ENCODE assay signal across 20 cellular contexts in the genomic region with DNA sequence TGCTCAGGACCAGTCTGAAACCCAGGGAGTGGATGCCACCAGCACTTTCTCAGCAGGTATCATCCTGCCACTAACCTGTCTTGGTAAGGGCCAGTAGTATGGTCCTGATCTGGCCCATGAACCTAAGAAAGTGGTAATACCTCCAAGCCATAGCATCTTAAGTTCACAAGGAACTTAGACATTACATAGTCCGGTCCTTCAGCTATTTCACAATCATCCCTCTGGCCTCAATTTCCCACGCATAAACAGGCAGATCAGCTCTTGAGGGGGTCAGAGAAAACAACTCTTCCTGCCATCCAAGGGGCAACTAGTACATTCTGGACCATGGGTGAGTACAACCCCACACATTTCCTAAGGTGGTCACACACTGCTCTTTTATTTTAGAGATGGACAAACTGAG.
DNase-seq lines count a peak whose midpoint lies in the region; ATAC-seq, FAIRE-seq and TF ChIP-seq lines count a peak whose summit lies in the region.
"Had no signal": no experiment of that assay in that cellular context is flagged by ENCODE, and none has a peak within 500 bp of the region (broad histone marks: within the 10 kb centered on the region; RNA-seq: fewer than 3 reads in every experiment).

No MANE protein-coding gene starts in this region.

- no peak overlapping the region for H3K18ac ChIP-seq in trophoblast cell (ENCODE audit: low read length)

- H2BK12ac ChIP-seq in trophoblast cell (ENCODE audit: low read length) = no peak overlapping the region

- H4K8ac ChIP-seq in trophoblast cell (ENCODE audit: low read depth, low read length) = no peak overlapping the region

- TF ChIP-seq EP300 in HepG2 (IDR thresholded peaks at IDR 0.05; ENCODE audit: low read depth in 2 of 2, low read length in 2 of 2) = no peak
- no peak for TF ChIP-seq EP300 in HepG2 (CRISPR knock-in tag; IDR thresholded peaks at IDR 0.05; ENCODE audit: borderline replicate concordance)

- no peaks in the 10 kb centered on the region for H3K27me3 ChIP-seq in HepG2 (ENCODE audit: control insufficient read depth in 1 of 2, insufficient read depth in 2 of 2, low read length in 2 of 2)
- H3K27me3 ChIP-seq in right lobe of liver = no peaks in the 10 kb centered on the region
- H3K27me3 ChIP-seq in trophoblast cell (ENCODE audit: insufficient read depth, low read length) = no peaks in the 10 kb centered on the region

- TF ChIP-seq RAD21 in HepG2 (CRISPR knock-in tag; IDR thresholded peaks at IDR 0.05) = no peak

- no peak overlapping the region for H2AK5ac ChIP-seq in trophoblast cell (ENCODE audit: low read length)

- TF ChIP-seq CTCF in HepG2 (CRISPR knock-in tag; IDR thresholded peaks at IDR 0.05) = no peak
- no peak for TF ChIP-seq CTCF in right lobe of liver (IDR thresholded peaks at IDR 0.05)

- 95% methylated on average over 2 of the region's 2 CpGs for whole genome bisulfite sequencing in HepG2 (ENCODE audit: low lambda C conversion rate)
- whole genome bisulfite sequencing in right lobe of liver (ENCODE audit: insufficient coverage, low coverage, low lambda C conversion rate, missing lambda C conversion rate) = 81% methylated on average over 2 of the region's 2 CpGs
- WGBS in trophoblast cell (ENCODE audit: extremely low coverage, insufficient coverage, insufficient read length) = no CpG with 5 or more reads among the region's 2 CpGs

- H3K79me2 ChIP-seq in HepG2 (ENCODE audit: insufficient read depth, low read length) (no peaks in the 10 kb centered on the region), trophoblast cell (ENCODE audit: control insufficient read depth, insufficient read depth, low read length, poor library complexity) (no peaks in the 10 kb centered on the region)

- POLR2A ChIA-PET in HepG2 (lab: Yijun Ruan, JAX) = no interaction called here

- no peaks in the 10 kb centered on the region for H3K4me1 ChIP-seq in HepG2 (ENCODE audit: insufficient read depth, low read length)
- no peaks in the 10 kb centered on the region for H3K4me1 ChIP-seq in right lobe of liver
- no peaks in the 10 kb centered on the region for H3K4me1 ChIP-seq in trophoblast cell (ENCODE audit: control insufficient read depth in 1 of 2, insufficient read depth in 2 of 2, low read length in 2 of 2)
- H3K4me1 ChIP-seq: A549, Caco-2 had no signal

- in situ Hi-C loops in HepG2 (cut with HindIII; ENCODE audit: extremely low pct_ligation_motif_present, low pct_unique_long_range_greater_than_20kb) = no loop called here

- H4K12ac ChIP-seq in trophoblast cell (ENCODE audit: low read depth, low read length) = no peak overlapping the region

- H3K9me3 ChIP-seq in HepG2 (ENCODE audit: low read length) = no peaks in the 10 kb centered on the region
- H3K9me3 ChIP-seq in right lobe of liver = no peaks in the 10 kb centered on the region
- no peaks in the 10 kb centered on the region for H3K9me3 ChIP-seq in trophoblast cell (ENCODE audit: insufficient read depth, low read depth, low read length)
- H3K9me3 ChIP-seq: A549, Caco-2 had no signal

- no peak for TF ChIP-seq POLR2A in HepG2 (IDR thresholded peaks at IDR 0.05; ENCODE audit: insufficient read depth in 1 of 2, low read depth in 2 of 2, low read length in 2 of 2)
- TF ChIP-seq POLR2A in right lobe of liver (IDR thresholded peaks at IDR 0.05) = no peak

- H3K4me2 ChIP-seq in HepG2 (ENCODE audit: low read depth, low read length) = no peak overlapping the region
- no peak overlapping the region for H3K4me2 ChIP-seq in trophoblast cell (ENCODE audit: low read length)
- H3K4me2 ChIP-seq: A549 had no signal

- CTCF ChIA-PET in HepG2 (lab: Yijun Ruan, JAX; ENCODE audit: low intra/inter-chr PET ratio, low total read pairs) = no interaction called here

- intact Hi-C loops in HepG2 (cut with micrococcal nuclease; ENCODE audit: unreplicated experiment) = no loop called here
- intact Hi-C loops in right lobe of liver (cut with DNase I) = no loop called here

- H3K36me3 ChIP-seq in HepG2 (replicated peaks in 1 of 2; ENCODE audit: control insufficient read depth in 1 of 2, insufficient read depth in 2 of 2, low read length in 2 of 2) (peaks cover 2 to 3% of the 10 kb centered on the region in 2 experiments; a peak in 2 of 5 replicates), right lobe of liver (no peaks in the 10 kb centered on the region), trophoblast cell (ENCODE audit: control insufficient read depth in 1 of 2, insufficient read depth in 2 of 2, low read length in 2 of 2) (peaks cover 0 to 9% of the 10 kb centered on the region in 2 experiments)

- H4K91ac ChIP-seq in trophoblast cell (ENCODE audit: low read depth, low read length) = no peak overlapping the region

- H3K79me1 ChIP-seq in trophoblast cell (ENCODE audit: low read length) = no peaks in the 10 kb centered on the region

- no TSS peak for BruUV-seq in HepG2 (replicated peaks; lab: Mats Ljungman, UMichigan)

- H3K4me3 ChIP-seq in HepG2 (replicated peaks in 1 of 3; ENCODE audit: insufficient read depth in 1 of 3, low read depth in 2 of 3, low read length in 3 of 3) = no peak overlapping the region
- no peak overlapping the region for H3K4me3 ChIP-seq in right lobe of liver
- H3K4me3 ChIP-seq in trophoblast cell (ENCODE audit: low read depth, low read length) = no peak overlapping the region
- H3K4me3 ChIP-seq: A549 had no signal

- FAIRE-seq in HepG2 (lab: Jason Lieb, UNC) (no peak), GM19239 (lab: Jason Lieb, UNC) (peak; percentile 26)
- FAIRE-seq: D721Med, GM12891 had no signal

- H2BK120ac ChIP-seq in trophoblast cell (ENCODE audit: insufficient read depth, low read length, poor library complexity) = no peak overlapping the region

- DNase-seq in HepG2 (ENCODE audit: low spot score) (no peak), right lobe of liver (no peak), GM19239 (ENCODE audit: insufficient read length, low spot score) (no peak), iris pigment epithelial cell (ENCODE audit: low read depth) (peak; percentile 27), trophoblast cell (no peak), LoVo (ENCODE audit: low spot score) (no peak)
- DNase-seq: AML-193; Caco-2; Calu3; CD4-positive, alpha-beta T cell; CD8-positive, alpha-beta T cell; DMS79 treated with DMSO at 0.1 percent for 48 hours; GF-D8 had no signal

- H2BK5ac ChIP-seq in trophoblast cell (ENCODE audit: low read depth, low read length, poor library complexity) = no peak overlapping the region

- no peak overlapping the region for H2AFZ ChIP-seq in HepG2 (ENCODE audit: low read length)
- H2AFZ ChIP-seq in trophoblast cell (ENCODE audit: insufficient read depth, low read length, poor library complexity) = no peak overlapping the region

- H3K23ac ChIP-seq in trophoblast cell (ENCODE audit: low read length) = peak overlapping the region; percentile 82

- no peaks in the 10 kb centered on the region for H4K20me1 ChIP-seq in HepG2 (ENCODE audit: insufficient read depth, low read length)

- H3K27ac ChIP-seq in HepG2 (ENCODE audit: extremely low read length, insufficient read depth, low read length) (no peak overlapping the region), right lobe of liver (no peak overlapping the region), trophoblast cell (ENCODE audit: low read depth, low read length) (no peak overlapping the region)
- H3K27ac ChIP-seq: 22Rv1, A549, C4-2B had no signal

- ATAC-seq in HepG2 (no peak), right lobe of liver (no peak), GM21717 (IDR thresholded peaks at IDR 0.05; ENCODE audit: unreplicated experiment) (no peak), GM21786 (IDR thresholded peaks at IDR 0.05; ENCODE audit: unreplicated experiment) (no peak)
- ATAC-seq: A549; CD8-positive, alpha-beta T cell had no signal

- no peak overlapping the region for H3K14ac ChIP-seq in trophoblast cell (ENCODE audit: low read length)

- H3K4ac ChIP-seq in trophoblast cell (ENCODE audit: low read depth, low read length) = no peak overlapping the region

- H3K9ac ChIP-seq in HepG2 (ENCODE audit: insufficient read depth, low read depth, low read length) (no peak overlapping the region), trophoblast cell (ENCODE audit: low read length) (no peak overlapping the region)

TF ChIP-seq in HepG2, 621 proteins besides CTCF, POLR2A, EP300 and RAD21:
- TF ChIP-seq TBX2 (CRISPR knock-in tag; IDR thresholded peaks at IDR 0.05; ENCODE audit: borderline replicate concordance) (no peak), CEBPB (IDR thresholded peaks at IDR 0.05; ENCODE audit: borderline replicate concordance, low read depth, low read length) (peak; percentile 21; the same call in 1 of the 2 replicates)
TF ChIP-seq in HepG2: peak in this region for 1.
